ENCODE assay signal across 9 cellular contexts in the genomic region with DNA sequence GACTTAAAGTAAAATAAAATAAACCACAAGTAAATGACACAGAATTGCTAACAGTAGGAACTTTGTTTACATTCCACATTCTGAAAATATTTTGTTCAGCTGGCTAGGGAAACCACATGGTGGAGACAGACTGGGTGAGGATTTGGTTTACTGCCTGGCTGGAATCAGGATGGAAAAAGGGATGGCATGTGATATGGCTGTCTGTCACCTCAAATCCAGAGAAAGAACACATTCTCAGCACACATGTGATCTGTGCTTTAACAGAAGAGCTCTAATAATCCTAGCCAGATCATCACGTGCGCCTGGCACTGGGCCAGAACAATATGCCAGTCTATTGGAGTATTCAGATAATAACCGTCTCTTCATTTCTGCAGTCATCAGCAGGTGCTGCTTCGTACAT.
DNase-seq lines count a peak whose midpoint lies in the region; ATAC-seq lines count a peak whose summit lies in the region.
"Had no signal": no experiment of that assay in that cellular context is flagged by ENCODE, and none has a peak within 500 bp of the region (broad histone marks: within the 10 kb centered on the region; RNA-seq: fewer than 3 reads in every experiment).

No MANE protein-coding gene starts in this region.

- 13 to 15% methylated on average over 4 of the region's 4 CpGs for WGBS in GM23248 (ENCODE audit: low coverage in 1 of 2, low lambda C conversion rate in 2 of 2, missing lambda C conversion rate in 2 of 2), 2 experiments

- H4K20me1 ChIP-seq in GM23248 (ENCODE audit: insufficient read depth): no peaks in the 10 kb centered on the region

- H3K4me3 ChIP-seq in GM23248: no peak overlapping the region

- peaks cover 34% of the 10 kb centered on the region for H3K4me1 ChIP-seq in GM23248 (ENCODE audit: insufficient read depth)

- no peaks in the 10 kb centered on the region for H3K27me3 ChIP-seq in GM23248 (replicated peaks; ENCODE audit: insufficient read depth)

- in situ Hi-C loops in GM23248 (cut with MboI): no loop called here

- peak; percentile 73 for DNase-seq in GM23248
- peak; percentile 68 for DNase-seq in NCI-H2196 (lab: John Stamatoyannopoulos, UW; ENCODE audit: unreplicated experiment)
- peak; percentile 50 to 51 for DNase-seq in dermis microvascular lymphatic vessel endothelial cell (ENCODE audit: low read depth in 2 of 2)
- DNase-seq in pons (ENCODE audit: low spot score): peak; percentile 85
- no peak for DNase-seq in CD1c-positive myeloid dendritic cell (ENCODE audit: extremely low spot score)
- no peak for DNase-seq in activated T-cell treated with anti-CD3 and anti-CD28 coated beads, Interleukin-2, amount 50 U/mL, for 48 hours
- DNase-seq in stimulated activated naive CD4-positive, alpha-beta T cell (lab: John Stamatoyannopoulos, UW): no peak
- DNase-seq: stimulated activated CD4-positive, alpha-beta T cell treated with anti-CD3 and anti-CD28 coated beads, Interleukin-2, amount 100 ng/mL, for 48 hours had no signal

- peak overlapping the region; percentile 38 for H3K4me2 ChIP-seq in GM23248 (ENCODE audit: unreplicated experiment)

- H3F3A ChIP-seq in GM23248 (ENCODE audit: insufficient read depth): peaks cover 22% of the 10 kb centered on the region

- H3K79me2 ChIP-seq in GM23248 (ENCODE audit: insufficient read depth): no peaks in the 10 kb centered on the region

- H3K9ac ChIP-seq in GM23248: no peak overlapping the region

- H3K9me3 ChIP-seq in GM23248 (ENCODE audit: low read depth): no peaks in the 10 kb centered on the region

- no peaks in the 10 kb centered on the region for H3K9me2 ChIP-seq in GM23248 (ENCODE audit: insufficient read depth)

- H3K27ac ChIP-seq in GM23248: no peak overlapping the region

- H3K36me3 ChIP-seq in GM23248 (ENCODE audit: low read depth): no peaks in the 10 kb centered on the region

- no peak overlapping the region for H2AFZ ChIP-seq in GM23248

- no peak for ATAC-seq in GM18861 (IDR thresholded peaks at IDR 0.05; ENCODE audit: unreplicated experiment)

Comparison
In these comparisons a context has a peak if more than half of its experiments do, and no peak if none do; other contexts are left out.
1. DNase-seq: peak in GM23248 (single experiment), NCI-H2196 (single experiment), dermis microvascular lymphatic vessel endothelial cell (2 of 2) and pons (single experiment); none in CD1c-positive myeloid dendritic cell (single experiment), activated T-cell treated with anti-CD3 and anti-CD28 coated beads, Interleukin-2, amount 50 U/mL, for 48 hours (0 of 2) and stimulated activated naive CD4-positive, alpha-beta T cell (0 of 6).